18 cellular contexts compared by ENCODE assay signal in the genomic region with DNA sequence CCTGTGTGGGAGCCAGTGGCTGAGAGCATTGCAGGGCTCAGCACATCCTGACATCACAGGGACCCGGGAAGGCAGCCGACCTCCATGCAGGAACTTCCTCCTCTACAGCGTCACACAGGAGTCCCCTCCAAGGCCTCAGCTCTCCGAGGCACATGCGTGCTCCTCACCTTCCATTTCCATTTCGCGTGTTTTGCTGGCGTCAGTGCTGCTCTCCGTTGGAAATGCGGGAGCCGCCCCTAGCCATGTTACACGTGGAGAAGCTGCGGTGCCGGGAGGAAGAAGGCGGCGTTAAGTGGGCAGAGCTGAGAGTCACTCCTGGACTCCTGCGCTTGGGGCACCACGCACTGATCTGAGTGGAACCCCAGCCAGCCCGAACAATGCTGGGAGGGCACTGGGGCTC. TPM values are rescaled to one million over a fixed set of nuclear protein-coding genes. Genes with fewer than 3 reads are reported as not detected.
DNase-seq lines count a peak whose midpoint lies in the region; ATAC-seq and TF ChIP-seq lines count a peak whose summit lies in the region.
"Had no signal": no experiment of that assay in that cellular context is flagged by ENCODE, and none has a peak within 500 bp of the region (broad histone marks: within the 10 kb centered on the region; RNA-seq: fewer than 3 reads in every experiment).

No MANE protein-coding gene starts in this region.

- TF ChIP-seq POLR2A in heart left ventricle (IDR thresholded peaks at IDR 0.05) (no peak), gastroesophageal sphincter (IDR thresholded peaks at IDR 0.05) (no peak), prostate gland (IDR thresholded peaks at IDR 0.05) (no peak), upper lobe of left lung (IDR thresholded peaks at IDR 0.05) (no peak)

- TF ChIP-seq EP300 in gastroesophageal sphincter (IDR thresholded peaks at IDR 0.05) (no peak), upper lobe of left lung (IDR thresholded peaks at IDR 0.05) (no peak)

- no peaks in the 10 kb centered on the region for H3K36me3 Mint-ChIP-seq in activated naive CD4-positive, alpha-beta T cell treated with anti-CD3 and anti-CD28 coated beads, Interleukin-2, amount 50 U/mL, for 72 hours

- H3K4me3 ChIP-seq in heart left ventricle (no peak overlapping the region), gastroesophageal sphincter (peak overlapping the region in 1 of 2 donors; percentile 41), prostate gland (no peak overlapping the region), upper lobe of left lung (no peak overlapping the region)
- H3K4me3 ChIP-seq: body of pancreas had no signal

- no peaks in the 10 kb centered on the region for H3K9me3 Mint-ChIP-seq in activated naive CD4-positive, alpha-beta T cell treated with anti-CD3 and anti-CD28 coated beads, Interleukin-2, amount 50 U/mL, for 72 hours

- TF ChIP-seq CTCF in heart left ventricle (IDR thresholded peaks at IDR 0.05), result no peak
- TF ChIP-seq CTCF in gastroesophageal sphincter (IDR thresholded peaks at IDR 0.05), result no peak
- no peak for TF ChIP-seq CTCF in prostate gland (IDR thresholded peaks at IDR 0.05)
- no peak for TF ChIP-seq CTCF in upper lobe of left lung (IDR thresholded peaks at IDR 0.05)
- TF ChIP-seq CTCF in omental fat pad (IDR thresholded peaks at IDR 0.05), result no peak

- no peak overlapping the region for H3K27ac Mint-ChIP-seq in activated naive CD4-positive, alpha-beta T cell treated with anti-CD3 and anti-CD28 coated beads, Interleukin-2, amount 50 U/mL, for 72 hours

- DNase-seq in heart left ventricle (no peak), Right ventricle myocardium superior (no peak), prostate gland (ENCODE audit: low spot score) (no peak), upper lobe of left lung (no peak), OCI-M2 (lab: John Stamatoyannopoulos, UW; ENCODE audit: unreplicated experiment) (no peak), omental fat pad (ENCODE audit: low spot score) (no peak)
- DNase-seq in activated naive CD4-positive, alpha-beta T cell treated with anti-CD3 and anti-CD28 coated beads, Interleukin-2, amount 50 U/mL, for 72 hours (ENCODE audit: low spot score in 2 of 2), result no peak
- DNase-seq: 8988T; activated CD4-positive, alpha-beta T cell treated with anti-CD3 and anti-CD28 coated beads, Interleukin-2, amount 50 U/mL, for 4 hours; AML-193; DMS79 treated with DMSO at 0.1 percent for 48 hours; NCI-H2171 treated with DMSO at 0.1 percent for 48 hours; NCI-H526 treated with DMSO at 0.1 percent for 48 hours; nucleus accumbens; T-helper 9 cell had no signal

- no peaks in the 10 kb centered on the region for H3K27me3 ChIP-seq in heart left ventricle
- no peaks in the 10 kb centered on the region for H3K27me3 ChIP-seq in gastroesophageal sphincter
- no peaks in the 10 kb centered on the region for H3K27me3 ChIP-seq in prostate gland (replicated peaks; ENCODE audit: insufficient read depth)
- no peaks in the 10 kb centered on the region for H3K27me3 ChIP-seq in upper lobe of left lung
- H3K27me3 ChIP-seq: body of pancreas had no signal

- intact Hi-C loops in heart left ventricle (cut with DNase I), result no loop called here
- intact Hi-C loops in Right ventricle myocardium superior (cut with DNase I), result no loop called here
- intact Hi-C loops in prostate gland (cut with DNase I), result no loop called here

- H3K9me3 ChIP-seq in heart left ventricle (no peaks in the 10 kb centered on the region), gastroesophageal sphincter (no peaks in the 10 kb centered on the region), prostate gland (no peaks in the 10 kb centered on the region), upper lobe of left lung (no peaks in the 10 kb centered on the region)
- H3K9me3 ChIP-seq: body of pancreas had no signal

- ATAC-seq in heart left ventricle (peak in 1 of 4 donors; percentile 6), Right ventricle myocardium superior (ENCODE audit: poor library complexity) (no peak), gastroesophageal sphincter (no peak), upper lobe of left lung (ENCODE audit: low FRiP score in 2 of 2) (no peak), omental fat pad (ENCODE audit: low FRiP score) (no peak)
- no peak for ATAC-seq in activated naive CD4-positive, alpha-beta T cell treated with anti-CD3 and anti-CD28 coated beads, Interleukin-2, amount 50 U/mL, for 72 hours

- peaks cover 0 to 13% (median 0%) of the 10 kb centered on the region in 12 donors for H3K4me1 ChIP-seq in heart left ventricle
- H3K4me1 ChIP-seq in gastroesophageal sphincter, result peaks cover 0 to 18% (median 11%) of the 10 kb centered on the region in 3 donors
- no peaks in the 10 kb centered on the region for H3K4me1 ChIP-seq in prostate gland (replicated peaks)
- peaks cover 0 to 6% (median 0%) of the 10 kb centered on the region in 4 donors for H3K4me1 ChIP-seq in upper lobe of left lung
- H3K4me1 ChIP-seq: body of pancreas had no signal

- H3K27ac ChIP-seq in heart left ventricle (peak overlapping the region; percentile 26 to 85 (median 72)), gastroesophageal sphincter (peak overlapping the region; percentile 72 to 90 (median 84)), prostate gland (peak overlapping the region; percentile 57 to 66), upper lobe of left lung (peak overlapping the region in 3 of 4 donors; percentile 22 to 62 (median 58))
- H3K27ac ChIP-seq: body of pancreas, KMS-11 had no signal

- H3K36me3 ChIP-seq in heart left ventricle (no peaks in the 10 kb centered on the region), gastroesophageal sphincter (no peaks in the 10 kb centered on the region), prostate gland (no peaks in the 10 kb centered on the region), upper lobe of left lung (no peaks in the 10 kb centered on the region)

- WGBS in heart left ventricle, 4 donors, result 90 to 92% (median 91%) methylated on average over 19 of the region's 19 CpGs
- WGBS in gastroesophageal sphincter (ENCODE audit: low coverage in 1 of 2), 2 donors, result 72% methylated on average over 11 of the region's 19 CpGs; no CpG with 5 or more reads in 1 of the 2 donors
- 86% methylated on average over 19 of the region's 19 CpGs for WGBS in prostate gland
- WGBS in upper lobe of left lung, 2 donors, result 87 to 93% methylated on average over 19 of the region's 19 CpGs

RNA-seq across cellular contexts. Expression of a gene that starts 25.2 kb away (rescaled TPM):
- total RNA-seq in heart left ventricle (100 to 1,000 TPM in 1 of 9 donors, 10 to 100 TPM in 7, 1 to 10 TPM in 1; 8.0 to 153 (median 12.9) TPM), Right ventricle myocardium superior (23.5 TPM), gastroesophageal sphincter (100 to 1,000 TPM; 174 to 411 (median 219) TPM), prostate gland (100 to 1,000 TPM; 186 to 226 TPM), upper lobe of left lung (100 to 1,000 TPM in 1 of 6 donors, 10 to 100 TPM in 5; 30.2 to 109 (median 80.8) TPM), omental fat pad (100 to 1,000 TPM in 3 of 4 donors, 10 to 100 TPM in 1; 99.9 to 450 (median 407) TPM)
- polyA plus RNA-seq in heart left ventricle, result 10 to 100 TPM in 1 of 2 donors, 1 to 10 TPM in 1; 8.0 to 16.2 TPM
- under 1 TPM; 0.07 to 0.08 TPM for total RNA-seq in activated naive CD4-positive, alpha-beta T cell treated with anti-CD3 and anti-CD28 coated beads, Interleukin-2, amount 50 U/mL, for 72 hours

Comparison
In these comparisons a context has a peak if more than half of its experiments do, and no peak if none do; other contexts are left out.
1. RNA of a gene that starts 25.2 kb away (total RNA-seq): 99.9 to 450 TPM in omental fat pad, 174 to 411 TPM in gastroesophageal sphincter, 186 to 226 TPM in prostate gland, 30.2 to 109 TPM in upper lobe of left lung, 23.5 TPM in Right ventricle myocardium superior (single experiment) and 8.0 to 153 TPM in heart left ventricle; 0.07 to 0.08 TPM in activated naive CD4-positive, alpha-beta T cell treated with anti-CD3 and anti-CD28 coated beads, Interleukin-2, amount 50 U/mL, for 72 hours; every median in the first group is over 4 times any median in the second.
2. Peak in every context shown above with its lines, with median percentiles within 50 percentile points of each other: H3K27ac ChIP-seq.